Comparison of ENCODE assay signal across 8 cellular contexts in the genomic region with DNA sequence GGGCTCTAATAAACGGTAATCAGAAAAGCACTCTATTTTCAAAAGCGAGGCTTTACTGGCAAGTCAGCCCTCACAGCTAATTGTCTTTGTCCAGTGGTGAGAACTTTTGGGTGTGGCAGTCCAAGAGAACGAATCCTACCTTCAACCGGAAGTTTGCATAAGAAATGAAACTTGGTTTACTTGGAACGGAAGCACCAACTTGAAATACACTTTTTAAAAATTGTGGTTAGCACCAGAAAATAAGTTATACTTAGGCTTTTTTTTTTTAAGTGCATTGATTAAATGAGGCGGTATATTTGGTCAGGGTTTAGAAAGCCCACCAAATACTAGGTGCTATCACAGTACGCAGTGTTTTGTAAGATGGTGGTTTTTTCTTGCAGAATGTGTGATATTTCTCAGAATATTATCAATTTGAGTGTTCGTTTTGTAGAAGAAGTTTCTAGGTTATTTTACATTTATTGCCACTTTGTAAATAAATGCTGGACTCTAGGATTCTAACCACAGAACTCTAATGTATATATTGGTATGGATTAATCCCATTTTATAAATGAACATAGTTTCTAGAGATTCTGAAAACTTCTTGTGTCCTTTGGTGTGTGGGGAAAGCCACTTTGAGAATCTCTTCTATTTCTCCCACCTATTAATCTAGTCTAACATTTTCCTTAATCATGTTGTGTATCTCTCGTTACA. TPM values are rescaled to one million over a fixed set of nuclear protein-coding genes. Genes with fewer than 3 reads are reported as not detected.
DNase-seq lines count a peak whose midpoint lies in the region; ATAC-seq and TF ChIP-seq lines count a peak whose summit lies in the region.

No MANE protein-coding gene starts in this region.

- H3K9me3 Mint-ChIP-seq in central memory CD8-positive, alpha-beta T cell = no peaks in the 10 kb centered on the region

- H3K4me1 ChIP-seq in mononuclear cell (ENCODE audit: insufficient read depth, low read length) = peaks cover 65% of the 10 kb centered on the region

- H3K27me3 ChIP-seq in mononuclear cell (ENCODE audit: insufficient read depth, low read length) = no peaks in the 10 kb centered on the region

- peak overlapping the region; percentile 87 for H3K4me3 Mint-ChIP-seq in central memory CD8-positive, alpha-beta T cell

- H3K4me1 Mint-ChIP-seq in central memory CD8-positive, alpha-beta T cell = peaks cover 65% of the 10 kb centered on the region

- H3K4me3 ChIP-seq in mononuclear cell (ENCODE audit: low read length) = peak overlapping the region; percentile 91

- H3K9me3 ChIP-seq in mononuclear cell (ENCODE audit: low read depth, low read length) = no peaks in the 10 kb centered on the region

- peak; percentile 20 for DNase-seq in stimulated activated CD4-positive, alpha-beta T cell treated with anti-CD3 and anti-CD28 coated beads, Interleukin-4, amount 100 ng/mL, for 24 hours
- DNase-seq in stimulated activated CD4-positive, alpha-beta T cell treated with anti-CD3 and anti-CD28 coated beads, Interleukin-4, amount 100 ng/mL, for 4 hours = no peak
- DNase-seq in OCI-M1 (lab: John Stamatoyannopoulos, UW) (peak; percentile 84), inferior parietal cortex (ENCODE audit: extremely low spot score) (no peak), GM13977 (ENCODE audit: low spot score) (no peak)
- DNase-seq in central memory CD8-positive, alpha-beta T cell (ENCODE audit: low spot score in 2 of 2) = no peak

- TF ChIP-seq CTCF in GM13977 (IDR thresholded peaks at IDR 0.05; ENCODE audit: extremely low read depth, insufficient read depth, missing control alignments) = no peak

- peak overlapping the region; percentile 67 for H3K27ac Mint-ChIP-seq in central memory CD8-positive, alpha-beta T cell (ENCODE audit: low read depth)

- ATAC-seq in central memory CD8-positive, alpha-beta T cell (replicated peaks; ENCODE audit: extremely low read depth, poor library complexity, severe bottlenecking) = peak; percentile 3
- ATAC-seq in GM21390 (IDR thresholded peaks at IDR 0.05; ENCODE audit: unreplicated experiment) = no peak

- H3K27me3 Mint-ChIP-seq in central memory CD8-positive, alpha-beta T cell = no peaks in the 10 kb centered on the region

- H3K36me3 Mint-ChIP-seq in central memory CD8-positive, alpha-beta T cell (ENCODE audit: insufficient read depth) = peaks cover 46% of the 10 kb centered on the region

- in situ Hi-C loops in GM13977 (cut with MboI; ENCODE audit: low pct_unique_long_range_greater_than_20kb, low sequenced_read_pairs, unreplicated experiment) = loop anchor here (10.0 kb wide), 3 partner anchors 94 to 314 kb away; no protein-coding TSS in a partner anchor

RNA-seq across cellular contexts. Expression of gene MYL12A, which starts 1.2 kb away (rescaled TPM):
- 475 TPM for total RNA-seq in mononuclear cell

RNA-seq across cellular contexts. Expression of gene MYL12B, which starts 13.1 kb away (rescaled TPM):
- total RNA-seq in mononuclear cell = 209 TPM

RNA-seq across cellular contexts. Expression of gene MYOM1, which starts 29.0 kb away (rescaled TPM):
- 0.94 TPM for total RNA-seq in mononuclear cell

Comparison
In these comparisons a context has a peak if more than half of its experiments do, and no peak if none do; other contexts are left out.
1. DNase-seq: peak in stimulated activated CD4-positive, alpha-beta T cell treated with anti-CD3 and anti-CD28 coated beads, Interleukin-4, amount 100 ng/mL, for 24 hours (single experiment) and OCI-M1 (single experiment); none in stimulated activated CD4-positive, alpha-beta T cell treated with anti-CD3 and anti-CD28 coated beads, Interleukin-4, amount 100 ng/mL, for 4 hours (0 of 2), central memory CD8-positive, alpha-beta T cell (0 of 2), inferior parietal cortex (single experiment) and GM13977 (single experiment).